Comparison of ENCODE assay signal across 8 cellular contexts in genomic region chr20:39081255-39081654, GRCh38.
DNase-seq lines count a peak whose midpoint lies in the region; ATAC-seq lines count a peak whose summit lies in the region.

No MANE protein-coding gene starts in this region.

- CTCF ChIA-PET in CD8-positive, alpha-beta memory T cell (lab: Charles Lee), result interaction anchor here (0.7 to 14.5 kb wide), 10 partner anchors 9 to 436 kb away, joined by 3 to 202 read pairs (median 4); no protein-coding TSS in a partner anchor

- no peaks in the 10 kb centered on the region for H3K4me1 ChIP-seq in CD8-positive, alpha-beta memory T cell (ENCODE audit: insufficient read depth, low read length)

- ATAC-seq in activated CD4-positive, CD25-positive, alpha-beta regulatory T cell treated with anti-CD3 and anti-CD28 coated beads, Interleukin-2, amount 50 U/mL, for 24 hours, result peak; percentile 55 to 66
- peak; percentile 52 for ATAC-seq in central memory CD8-positive, alpha-beta T cell (replicated peaks; ENCODE audit: extremely low read depth, poor library complexity, severe bottlenecking)
- no peak for ATAC-seq in HG03342 (IDR thresholded peaks at IDR 0.05; ENCODE audit: unreplicated experiment)

- H3K4me3 Mint-ChIP-seq in CD8-positive, alpha-beta memory T cell, result no peak overlapping the region
- no peak overlapping the region for H3K4me3 Mint-ChIP-seq in central memory CD8-positive, alpha-beta T cell

- H3K9me3 Mint-ChIP-seq in CD8-positive, alpha-beta memory T cell, result no peaks in the 10 kb centered on the region
- no peaks in the 10 kb centered on the region for H3K9me3 Mint-ChIP-seq in central memory CD8-positive, alpha-beta T cell

- no peak overlapping the region for H3K4me3 ChIP-seq in CD8-positive, alpha-beta memory T cell (ENCODE audit: low read length)

- peak; percentile 61 to 85 (median 73) for DNase-seq in CD8-positive, alpha-beta memory T cell
- DNase-seq in H4 (ENCODE audit: low spot score) (peak; percentile 35), NCI-H2196 treated with DMSO at 0.1 percent for 48 hours (lab: John Stamatoyannopoulos, UW; ENCODE audit: unreplicated experiment) (peak; percentile 17), kidney glomerular epithelial cell (lab: John Stamatoyannopoulos, UW) (peak; percentile 64)
- DNase-seq in central memory CD8-positive, alpha-beta T cell (ENCODE audit: low spot score in 2 of 2), result peak; percentile 63 to 77
- peak; percentile 84 to 88 for DNase-seq in stimulated activated CD4-positive, alpha-beta T cell treated with anti-CD3 and anti-CD28 coated beads, Interleukin-2, amount 100 ng/mL, for 48 hours

- H3K36me3 Mint-ChIP-seq in CD8-positive, alpha-beta memory T cell, result peaks cover 0 to 4% (median 0%) of the 10 kb centered on the region in 3 donors
- H3K36me3 Mint-ChIP-seq in central memory CD8-positive, alpha-beta T cell (ENCODE audit: insufficient read depth), result peaks cover 2% of the 10 kb centered on the region

- H3K4me1 Mint-ChIP-seq in CD8-positive, alpha-beta memory T cell, result peaks cover 0 to 10% (median 7%) of the 10 kb centered on the region in 3 donors
- H3K4me1 Mint-ChIP-seq in central memory CD8-positive, alpha-beta T cell, result peaks cover 5% of the 10 kb centered on the region

- H3K27ac Mint-ChIP-seq in CD8-positive, alpha-beta memory T cell, result peak overlapping the region in 1 of 8 donors; percentile 17
- no peak overlapping the region for H3K27ac Mint-ChIP-seq in central memory CD8-positive, alpha-beta T cell (ENCODE audit: low read depth)

- peaks cover 7 to 47% of the 10 kb centered on the region in 2 donors for H3K27me3 Mint-ChIP-seq in CD8-positive, alpha-beta memory T cell
- H3K27me3 Mint-ChIP-seq in central memory CD8-positive, alpha-beta T cell, result peaks cover 38% of the 10 kb centered on the region

- H3K27me3 ChIP-seq in CD8-positive, alpha-beta memory T cell (ENCODE audit: insufficient read depth, low read length, poor library complexity, severe bottlenecking), result peaks cover 8% of the 10 kb centered on the region

- H3K27ac ChIP-seq in CD8-positive, alpha-beta memory T cell (ENCODE audit: low read depth, low read length), result no peak overlapping the region

- no peaks in the 10 kb centered on the region for H3K9me3 ChIP-seq in CD8-positive, alpha-beta memory T cell (ENCODE audit: low read length)

- H3K36me3 ChIP-seq in CD8-positive, alpha-beta memory T cell (ENCODE audit: insufficient read depth, low read length), result no peaks in the 10 kb centered on the region

- POLR2A ChIA-PET in CD8-positive, alpha-beta memory T cell (lab: Charles Lee), result no interaction called here

Comparison
In these comparisons a context has a peak if more than half of its experiments do, and no peak if none do; other contexts are left out.
1. DNase-seq: peak in every context shown above with its lines; median percentile 86 in stimulated activated CD4-positive, alpha-beta T cell treated with anti-CD3 and anti-CD28 coated beads, Interleukin-2, amount 100 ng/mL, for 48 hours; 73 in CD8-positive, alpha-beta memory T cell; 70 in central memory CD8-positive, alpha-beta T cell; 64 in kidney glomerular epithelial cell; 35 in H4; 17 in NCI-H2196 treated with DMSO at 0.1 percent for 48 hours.